In genomic region chr20:53692465-53693067, GRCh38 we compare ENCODE assay signal across 8 cellular contexts.
DNase-seq lines count a peak whose midpoint lies in the region; ATAC-seq and TF ChIP-seq lines count a peak whose summit lies in the region.
"Had no signal": no experiment of that assay in that cellular context is flagged by ENCODE, and none has a peak within 500 bp of the region (broad histone marks: within the 10 kb centered on the region; RNA-seq: fewer than 3 reads in every experiment).

No MANE protein-coding gene starts in this region.

- no peaks in the 10 kb centered on the region for H3K9me3 ChIP-seq in RWPE2 (ENCODE audit: severe bottlenecking)
- H3K9me3 ChIP-seq in skeletal muscle satellite cell (replicated peaks; ENCODE audit: low read length), result no peaks in the 10 kb centered on the region

- H3K27me3 ChIP-seq in RWPE2 (ENCODE audit: insufficient read depth, poor library complexity, severe bottlenecking), result no peaks in the 10 kb centered on the region
- H3K27me3 ChIP-seq in skeletal muscle satellite cell (ENCODE audit: control insufficient read depth, insufficient read depth, low read length), result no peaks in the 10 kb centered on the region

- DNase-seq in GOT3 (lab: John Stamatoyannopoulos, UW) (peak; percentile 63), RWPE2 (ENCODE audit: low spot score) (no peak), foreskin melanocyte (peak; percentile 51), DMS153 treated with DMSO at 0.1 percent for 48 hours (lab: John Stamatoyannopoulos, UW; ENCODE audit: unreplicated experiment) (no peak), glutamatergic neuron (no peak), COLO829 (ENCODE audit: low spot score) (no peak)
- DNase-seq: activated B cell treated with CpG ODN at 0.5 μM for 24 hours had no signal

- peak; percentile 37; the same call in 1 of the 3 replicates for ATAC-seq in RWPE2 (ENCODE audit: low read depth)

- H3K4me3 ChIP-seq in RWPE2 (ENCODE audit: severe bottlenecking) (no peak overlapping the region), skeletal muscle satellite cell (ENCODE audit: low read length) (peak overlapping the region; percentile 15)

- H3K36me3 ChIP-seq in RWPE2 (ENCODE audit: low read depth) (no peaks in the 10 kb centered on the region), skeletal muscle satellite cell (ENCODE audit: insufficient read depth, low read length) (no peaks in the 10 kb centered on the region)

- H3K27ac ChIP-seq in RWPE2 (ENCODE audit: poor library complexity, severe bottlenecking), result no peak overlapping the region

- H3K27me3 Mint-ChIP-seq in glutamatergic neuron (ENCODE audit: unreplicated experiment), result no peaks in the 10 kb centered on the region
- H3K27me3 Mint-ChIP-seq: activated B cell treated with CpG ODN at 0.5 μM for 24 hours had no signal

- no peaks in the 10 kb centered on the region for H3K36me3 Mint-ChIP-seq in glutamatergic neuron (ENCODE audit: unreplicated experiment)

- peak overlapping the region; percentile 47 for H3K9ac ChIP-seq in skeletal muscle satellite cell (ENCODE audit: low read depth, low read length)

- H3K4me2 ChIP-seq in skeletal muscle satellite cell (ENCODE audit: low read length), result peak overlapping the region; percentile 47

- H3K9me3 Mint-ChIP-seq in glutamatergic neuron (ENCODE audit: unreplicated experiment), result no peaks in the 10 kb centered on the region
- H3K9me3 Mint-ChIP-seq: activated B cell treated with CpG ODN at 0.5 μM for 24 hours had no signal

- H3K4me1 ChIP-seq in RWPE2 (ENCODE audit: insufficient read depth, poor library complexity, severe bottlenecking) (peaks cover 9% of the 10 kb centered on the region), skeletal muscle satellite cell (ENCODE audit: control insufficient read depth, insufficient read depth, low read length) (peaks cover 19% of the 10 kb centered on the region)

- no peaks in the 10 kb centered on the region for H3K4me1 Mint-ChIP-seq in glutamatergic neuron (ENCODE audit: low read depth, unreplicated experiment)

- H3K4me3 Mint-ChIP-seq in glutamatergic neuron (ENCODE audit: unreplicated experiment), result no peak overlapping the region

- no peak overlapping the region for H3K27ac Mint-ChIP-seq in glutamatergic neuron (ENCODE audit: unreplicated experiment)

- TF ChIP-seq CTCF in RWPE2 (IDR thresholded peaks at IDR 0.05; ENCODE audit: poor library complexity, severe bottlenecking), result no peak
- TF ChIP-seq CTCF in glutamatergic neuron (IDR thresholded peaks at IDR 0.05; ENCODE audit: partially characterized antibody, unreplicated experiment), result no peak

Comparison
In these comparisons a context has a peak if more than half of its experiments do, and no peak if none do; other contexts are left out.
1. DNase-seq: peak in GOT3 (single experiment) and foreskin melanocyte (single experiment); none in RWPE2 (single experiment), DMS153 treated with DMSO at 0.1 percent for 48 hours (single experiment), glutamatergic neuron (single experiment) and COLO829 (single experiment).